8 cellular contexts compared by ENCODE assay signal in the genomic region with DNA sequence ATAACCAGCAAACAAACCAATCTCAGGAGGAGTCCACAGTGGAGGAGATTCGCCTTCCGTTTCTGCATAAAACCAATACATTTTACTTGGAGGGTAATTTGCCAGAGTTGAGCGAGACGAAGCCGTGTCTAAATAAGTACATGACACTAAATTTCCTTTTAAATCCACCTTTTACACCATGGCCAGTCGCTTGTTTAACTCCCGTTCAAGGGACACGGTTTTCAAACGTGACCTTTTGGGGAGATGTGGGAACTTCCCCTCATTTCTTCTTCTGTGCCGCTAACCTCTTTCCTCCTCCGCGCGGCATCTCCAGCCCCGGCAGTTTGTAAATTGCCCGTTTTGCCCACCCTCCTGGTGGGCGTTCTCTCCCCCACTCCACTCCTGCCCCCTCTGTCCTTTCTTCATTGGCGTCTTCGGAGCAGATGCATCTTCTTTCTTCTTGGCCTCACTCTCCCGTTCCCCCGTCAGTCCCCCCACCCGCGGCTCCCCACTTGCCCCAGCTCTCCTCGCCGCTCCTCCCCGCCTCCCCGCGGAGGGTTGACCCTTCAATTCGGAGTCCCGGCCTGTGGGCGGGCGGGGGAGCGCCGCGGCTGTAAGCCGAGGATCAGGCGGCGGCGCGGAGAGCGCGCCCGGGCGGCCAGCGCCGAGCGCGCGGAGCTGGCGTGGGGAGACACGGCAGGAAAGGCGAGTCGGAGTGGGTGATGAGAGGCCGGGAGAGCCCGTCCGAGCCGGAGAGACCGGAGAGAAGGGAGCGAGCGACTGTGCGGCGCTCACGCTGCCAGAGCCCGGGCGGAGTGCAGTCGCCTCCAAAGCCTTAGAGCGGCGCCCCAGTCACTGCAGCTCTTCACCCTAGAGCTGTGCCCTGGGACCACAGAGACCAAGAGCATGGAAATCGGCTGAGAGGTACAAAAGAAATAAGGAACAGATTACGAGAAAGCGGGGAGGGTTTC. TPM values are rescaled to one million over a fixed set of nuclear protein-coding genes. Genes with fewer than 3 reads are reported as not detected.
DNase-seq lines count a peak whose midpoint lies in the region; FAIRE-seq and TF ChIP-seq lines count a peak whose summit lies in the region.

A gene (plus strand): TSS at position 584 of the 950 bp plus-strand sequence.

- H3K23ac ChIP-seq in mesendoderm (ENCODE audit: low read length) = no peak within 1 kb of the TSS

- H3K36me3 Mint-ChIP-seq in T-helper 2 cell treated with Interferon-gamma antibody and Interleukin-4, amounts not matched to agents 5 μg/mL and 100 μg/mL, for 36 hours (ENCODE audit: low read depth) = no peaks in the 10 kb centered on the region

- no peak within 1 kb of the TSS for H2BK120ac ChIP-seq in mesendoderm (ENCODE audit: low read depth, low read length)

- no CpG with 5 or more reads among the region's 70 CpGs for WGBS in mesendoderm (ENCODE audit: extremely low coverage, insufficient coverage, low lambda C conversion rate)

- H3K36me3 ChIP-seq in mesendoderm (ENCODE audit: control insufficient read depth, insufficient read depth, low read length) = no peaks in the 10 kb centered on the region

- H3K18ac ChIP-seq in mesendoderm (ENCODE audit: low read length) = peak within 1 kb of the TSS; percentile 75

- no peaks in the 10 kb centered on the region for H3K79me2 ChIP-seq in mesendoderm (ENCODE audit: control insufficient read depth, insufficient read depth, low read length)

- no peak within 1 kb of the TSS for H2BK15ac ChIP-seq in mesendoderm (replicated peaks; ENCODE audit: low read depth)

- no peaks in the 10 kb centered on the region for H3K79me1 ChIP-seq in mesendoderm (ENCODE audit: low read length)

- DNase-seq in D341Med (ENCODE audit: low spot score) (peak; percentile 72), LNCaP clone FGC (ENCODE audit: low read depth) (no peak), epithelial cell of esophagus (ENCODE audit: low read depth) (peak; percentile 42), mesendoderm (peak; percentile 70), superior temporal gyrus (ENCODE audit: extremely low spot score) (peak; percentile 86), GM19240 (ENCODE audit: insufficient read length, low spot score) (no peak), GM12892 (ENCODE audit: insufficient read length) (no peak)
- DNase-seq in T-helper 2 cell treated with Interferon-gamma antibody and Interleukin-4, amounts not matched to agents 5 μg/mL and 100 μg/mL, for 36 hours (ENCODE audit: low spot score) = no peak

- peak within 1 kb of the TSS; percentile 66 for H3K4me2 ChIP-seq in mesendoderm (ENCODE audit: low read length)

- H3K9me3 Mint-ChIP-seq in T-helper 2 cell treated with Interferon-gamma antibody and Interleukin-4, amounts not matched to agents 5 μg/mL and 100 μg/mL, for 36 hours = no peaks in the 10 kb centered on the region

- no peak within 1 kb of the TSS for H2BK5ac ChIP-seq in mesendoderm (ENCODE audit: low read length)

- H3K27ac ChIP-seq in mesendoderm (ENCODE audit: low read depth, low read length) = peak within 1 kb of the TSS; percentile 15

- FAIRE-seq in GM12892 (lab: Jason Lieb, UNC) = no peak

- no peak within 1 kb of the TSS for H2AK5ac ChIP-seq in mesendoderm (ENCODE audit: low read length)

- H3K4me3 Mint-ChIP-seq in T-helper 2 cell treated with Interferon-gamma antibody and Interleukin-4, amounts not matched to agents 5 μg/mL and 100 μg/mL, for 36 hours = peak within 1 kb of the TSS; percentile 74

- TF ChIP-seq CTCF in LNCaP clone FGC (IDR thresholded peaks at IDR 0.05; ENCODE audit: control insufficient read depth, extremely low read depth, insufficient read depth) (peak; percentile 43), epithelial cell of esophagus (IDR thresholded peaks at IDR 0.05; ENCODE audit: insufficient read depth, low read depth, low read length, missing control alignments) (no peak)

- no peak for TF ChIP-seq POLR2A in GM12892 (IDR thresholded peaks at IDR 0.05; ENCODE audit: low read depth, low read length)

- no peaks in the 10 kb centered on the region for H3K27me3 ChIP-seq in mesendoderm (ENCODE audit: insufficient read depth, low read length, poor library complexity)

- peak within 1 kb of the TSS; percentile 73 for H3K4me3 ChIP-seq in LNCaP clone FGC (ENCODE audit: low read depth, low read length)
- H3K4me3 ChIP-seq in epithelial cell of esophagus (ENCODE audit: low read length) = peak within 1 kb of the TSS; percentile 57
- peak within 1 kb of the TSS; percentile 66 for H3K4me3 ChIP-seq in mesendoderm (ENCODE audit: low read length)

- H3K56ac ChIP-seq in mesendoderm (ENCODE audit: low read length) = peak within 1 kb of the TSS; percentile 89

- H3K9ac ChIP-seq in mesendoderm (ENCODE audit: low read length) = peak within 1 kb of the TSS; percentile 72

- H3K27ac Mint-ChIP-seq in T-helper 2 cell treated with Interferon-gamma antibody and Interleukin-4, amounts not matched to agents 5 μg/mL and 100 μg/mL, for 36 hours = peak within 1 kb of the TSS; percentile 34

- H3K4me1 ChIP-seq in mesendoderm (ENCODE audit: control insufficient read depth, low read depth, low read length) = peaks cover 1% of the 10 kb centered on the region

- no peak within 1 kb of the TSS for H4K5ac ChIP-seq in mesendoderm (ENCODE audit: low read length)

- H3K4ac ChIP-seq in mesendoderm (ENCODE audit: low read depth, low read length) = peak within 1 kb of the TSS; percentile 52

- H4K8ac ChIP-seq in mesendoderm (ENCODE audit: low read depth, low read length) = no peak within 1 kb of the TSS

- peaks cover 22% of the 10 kb centered on the region for H3K4me1 Mint-ChIP-seq in T-helper 2 cell treated with Interferon-gamma antibody and Interleukin-4, amounts not matched to agents 5 μg/mL and 100 μg/mL, for 36 hours (ENCODE audit: low read depth)

- H3K27me3 Mint-ChIP-seq in T-helper 2 cell treated with Interferon-gamma antibody and Interleukin-4, amounts not matched to agents 5 μg/mL and 100 μg/mL, for 36 hours (ENCODE audit: low read depth) = peaks cover 67% of the 10 kb centered on the region

RNA-seq across cellular contexts. Expression of the gene that starts here (rescaled TPM):
- 5.6 TPM for polyA plus RNA-seq in mesendoderm (2013, experiment 1 of 2)
- 4.9 TPM for polyA plus RNA-seq in mesendoderm (2013, experiment 2 of 2)
- not detected for polyA plus RNA-seq in GM12892 (2012; ENCODE audit: missing spikeins)

Comparison
In these comparisons a context has a peak if more than half of its experiments do, and no peak if none do; other contexts are left out.
1. DNase-seq: peak in D341Med (single experiment), epithelial cell of esophagus (single experiment), mesendoderm (single experiment) and superior temporal gyrus (single experiment); none in LNCaP clone FGC (single experiment), T-helper 2 cell treated with Interferon-gamma antibody and Interleukin-4, amounts not matched to agents 5 μg/mL and 100 μg/mL, for 36 hours (single experiment), GM19240 (single experiment) and GM12892 (single experiment).
2. Peak in every context shown above with its lines, with median percentiles within 50 percentile points of each other: H3K4me3 ChIP-seq.